8 cellular contexts compared by ENCODE assay signal in the genomic region with DNA sequence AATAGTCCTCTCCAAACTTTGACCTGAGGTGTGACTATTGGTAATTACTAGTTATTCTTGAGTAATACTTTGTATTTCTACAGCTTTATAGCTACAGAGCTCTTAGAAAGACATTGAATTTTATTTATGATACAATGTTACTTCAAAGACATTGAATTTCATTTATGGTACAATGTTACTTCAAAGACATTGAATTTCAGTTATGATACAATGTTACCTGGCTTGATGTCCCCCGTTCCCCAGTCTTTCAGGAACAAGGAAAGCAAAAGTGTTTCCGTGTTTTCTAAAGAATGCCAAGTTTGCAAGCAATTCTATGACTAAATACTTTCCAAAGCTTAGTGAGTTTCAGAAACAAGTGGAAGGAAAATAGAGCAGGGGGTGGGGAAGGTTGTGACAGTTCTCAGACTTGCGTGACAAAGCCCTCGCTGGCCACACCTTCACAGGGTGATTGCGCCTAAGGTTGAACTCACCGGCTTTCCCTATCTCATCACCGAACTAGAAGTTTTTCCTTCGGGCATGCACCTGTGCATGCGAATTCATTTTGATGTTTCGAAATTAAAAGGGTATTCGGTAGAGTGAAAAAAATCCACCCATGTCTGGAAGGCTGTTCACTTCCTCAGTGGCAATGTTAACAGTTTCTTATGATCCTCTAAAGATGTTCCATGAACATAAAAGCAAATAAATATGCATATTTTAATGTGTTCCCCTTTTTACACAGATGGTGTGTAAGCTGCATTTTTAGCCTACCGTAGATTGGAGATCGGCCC. TPM values are rescaled to one million over a fixed set of nuclear protein-coding genes. Genes with fewer than 3 reads are reported as not detected.
A peak's percentile ranks its signal among the peaks of the same experiment; 100 is the strongest.
DNase-seq lines count a peak whose midpoint lies in the region; ATAC-seq and TF ChIP-seq lines count a peak whose summit lies in the region.

No MANE protein-coding gene starts in this region.

- H3K9me3 ChIP-seq in MM.1S (replicated peaks; ENCODE audit: insufficient read depth, low read length) (no peaks in the 10 kb centered on the region), mucosa of rectum (ENCODE audit: control insufficient read depth in 2 of 2, low read length in 2 of 2) (no peaks in the 10 kb centered on the region)

- DNase-seq in G401 (ENCODE audit: low spot score) (peak; percentile 33), MM.1S (peak; percentile 74), dermis microvascular lymphatic vessel endothelial cell (ENCODE audit: low read depth in 2 of 2) (peak; percentile 10 to 43)
- peak; percentile 81 for DNase-seq in activated CD4-positive, alpha-beta T cell treated with anti-CD3 and anti-CD28 coated beads for 48 hours
- peak; percentile 23 to 64 for DNase-seq in stimulated activated CD8-positive, alpha-beta memory T cell treated with anti-CD3 and anti-CD28 coated beads, Interleukin-7, amount 100 ng/mL, for 48 hours (ENCODE audit: extremely low read depth in 1 of 2, low read depth in 1 of 2)

- H3K27ac ChIP-seq in MM.1S (ENCODE audit: low read length) (peak overlapping the region; percentile 77), mucosa of rectum (ENCODE audit: low read depth in 2 of 2, low read length in 2 of 2) (peak overlapping the region; percentile 89 to 92)

- peak overlapping the region; percentile 66 for H2AFZ ChIP-seq in MM.1S (ENCODE audit: low read length)

- H3K4me1 ChIP-seq in MM.1S (ENCODE audit: low read length), result peaks cover 14% of the 10 kb centered on the region
- peaks cover 3 to 14% of the 10 kb centered on the region in 2 donors for H3K4me1 ChIP-seq in mucosa of rectum (ENCODE audit: control insufficient read depth in 2 of 2, insufficient read depth in 2 of 2, low read length in 2 of 2)

- H3K9me2 ChIP-seq in MM.1S (replicated peaks; ENCODE audit: insufficient read depth, low read length), result no peaks in the 10 kb centered on the region

- peaks cover 40% of the 10 kb centered on the region for H3K79me2 ChIP-seq in MM.1S (ENCODE audit: low read length)

- peaks cover 14% of the 10 kb centered on the region for H3K36me3 ChIP-seq in MM.1S (replicated peaks; ENCODE audit: insufficient read depth, low read length)
- H3K36me3 ChIP-seq in mucosa of rectum (ENCODE audit: control insufficient read depth in 2 of 2, insufficient read depth in 2 of 2, low read length in 2 of 2), result peaks cover 0 to 5% of the 10 kb centered on the region in 2 donors

- peak overlapping the region; percentile 70 for H3K4me2 ChIP-seq in MM.1S (ENCODE audit: low read depth, low read length)

- peaks cover 18% of the 10 kb centered on the region for H3F3A ChIP-seq in MM.1S (ENCODE audit: insufficient read depth, low read length)

- H3K27me3 ChIP-seq in MM.1S (replicated peaks; ENCODE audit: insufficient read depth, low read length), result no peaks in the 10 kb centered on the region
- H3K27me3 ChIP-seq in mucosa of rectum (ENCODE audit: control insufficient read depth in 2 of 2, insufficient read depth in 2 of 2, low read length in 2 of 2), result no peaks in the 10 kb centered on the region

- in situ Hi-C loops in G401 (cut with HindIII; ENCODE audit: low sequenced_read_pairs), result no loop called here

- H3K9ac ChIP-seq in MM.1S (ENCODE audit: low read length) (peak overlapping the region; percentile 62), mucosa of rectum (ENCODE audit: low read depth in 1 of 2, low read length in 2 of 2) (peak overlapping the region; percentile 69 to 82)

- H4K20me1 ChIP-seq in MM.1S (ENCODE audit: insufficient read depth, low read length), result peaks cover 20% of the 10 kb centered on the region

- peak overlapping the region; percentile 95 for H3K4me3 ChIP-seq in MM.1S (ENCODE audit: low read length)
- H3K4me3 ChIP-seq in mucosa of rectum (ENCODE audit: low read length in 2 of 2), result peak overlapping the region; percentile 76 to 93

- no peak for TF ChIP-seq CTCF in MM.1S (IDR thresholded peaks at IDR 0.05; ENCODE audit: low read length)

- ATAC-seq in HG03520 (IDR thresholded peaks at IDR 0.05; ENCODE audit: unreplicated experiment) (no peak), HG03521 (IDR thresholded peaks at IDR 0.05; ENCODE audit: unreplicated experiment) (no peak)

RNA-seq across cellular contexts. Expression of a gene that starts 0.9 kb away (rescaled TPM):
- total RNA-seq in G401 (2014; rRNA removed; shearing (Covaris generic)), result 13.4 and 26.2 TPM in 2 replicates
- total RNA-seq in dermis microvascular lymphatic vessel endothelial cell, result 12.1 and 14.7 TPM in 2 replicates

RNA-seq across cellular contexts. Expression of a gene that starts 44.7 kb away (rescaled TPM):
- total RNA-seq in G401 (2014; rRNA removed; shearing (Covaris generic)), result 1.0 and 1.8 TPM in 2 replicates
- total RNA-seq in dermis microvascular lymphatic vessel endothelial cell, result 7.1 and 9.2 TPM in 2 replicates

Comparison
In these comparisons a context has a peak if more than half of its experiments do, and no peak if none do; other contexts are left out.
1. DNase-seq: peak in every context shown above with its lines; median percentile 81 in activated CD4-positive, alpha-beta T cell treated with anti-CD3 and anti-CD28 coated beads for 48 hours; 74 in MM.1S; 44 in stimulated activated CD8-positive, alpha-beta memory T cell treated with anti-CD3 and anti-CD28 coated beads, Interleukin-7, amount 100 ng/mL, for 48 hours; 33 in G401; 26 in dermis microvascular lymphatic vessel endothelial cell.